18 cellular contexts compared by ENCODE assay signal in genomic region chr6:115667478-115667996, GRCh38.
"Had no signal": no experiment of that assay in that cellular context is flagged by ENCODE, and none has a peak within 500 bp of the region (broad histone marks: within the 10 kb centered on the region; RNA-seq: fewer than 3 reads in every experiment).

No MANE protein-coding gene starts in this region.

- H3K9me3 Mint-ChIP-seq: activated naive CD8-positive, alpha-beta T cell treated with anti-CD3 and anti-CD28 coated beads, Interleukin-2, amount 10 ng/mL, durations not matched to agents 7 days and 5 days; activated T-helper 1 cell treated with anti-CD3 and anti-CD28 coated beads, Interleukin-12 subunit alpha, Interleukin-12 subunit beta, Interleukin-2, Interleukin-4 antibody, amounts not matched to agents 30 ng/mL and 10 ng/mL and 1 ng/mL, durations not matched to agents 14 hours and 24 hours and 36 hours; nephron; stimulated activated naive B cell treated with anti-CD40 and anti-IgM and Interleukin-4, amounts not matched to agents 10 μg/mL and 1 μg/mL and 100 μg/mL, for 72 hours had no signal

- H3K27me3 ChIP-seq: brain microvascular endothelial cell, esophagus squamous epithelium, hepatocyte, thyroid gland had no signal

- H3K27ac ChIP-seq: brain microvascular endothelial cell, esophagus squamous epithelium, hepatocyte, thyroid gland had no signal

- H3K4me1 ChIP-seq: esophagus squamous epithelium, thyroid gland had no signal

- H3K36me3 Mint-ChIP-seq: activated naive CD8-positive, alpha-beta T cell treated with anti-CD3 and anti-CD28 coated beads, Interleukin-2, amount 10 ng/mL, durations not matched to agents 7 days and 5 days; stimulated activated naive B cell treated with anti-CD40 and anti-IgM and Interleukin-4, amounts not matched to agents 10 μg/mL and 1 μg/mL and 100 μg/mL, for 72 hours had no signal

- H3K4me3 Mint-ChIP-seq: activated naive CD8-positive, alpha-beta T cell treated with anti-CD3 and anti-CD28 coated beads, Interleukin-2, amount 10 ng/mL, durations not matched to agents 7 days and 5 days; activated T-helper 1 cell treated with anti-CD3 and anti-CD28 coated beads, Interleukin-12 subunit alpha, Interleukin-12 subunit beta, Interleukin-2, Interleukin-4 antibody, amounts not matched to agents 30 ng/mL and 10 ng/mL and 1 ng/mL, durations not matched to agents 14 hours and 24 hours and 36 hours; central memory CD8-positive, alpha-beta T cell; nephron; stimulated activated naive B cell treated with anti-CD40 and anti-IgM and Interleukin-4, amounts not matched to agents 10 μg/mL and 1 μg/mL and 100 μg/mL, for 72 hours had no signal

- H3K4me1 Mint-ChIP-seq: activated naive CD8-positive, alpha-beta T cell treated with anti-CD3 and anti-CD28 coated beads, Interleukin-2, amount 10 ng/mL, durations not matched to agents 7 days and 5 days; central memory CD8-positive, alpha-beta T cell; nephron; stimulated activated naive B cell treated with anti-CD40 and anti-IgM and Interleukin-4, amounts not matched to agents 10 μg/mL and 1 μg/mL and 100 μg/mL, for 72 hours had no signal

- DNase-seq: activated CD4-positive, alpha-beta T cell treated with anti-CD3 and anti-CD28 coated beads, Interleukin-2, amount 50 U/mL, for 1 hour; activated CD8-positive, alpha-beta memory T cell treated with anti-CD3 and anti-CD28 coated beads for 24 hours; activated naive CD8-positive, alpha-beta T cell treated with anti-CD3 and anti-CD28 coated beads, Interleukin-2, amount 10 ng/mL, durations not matched to agents 7 days and 5 days; anterior cingulate cortex; brain microvascular endothelial cell; cortex of kidney; effector CD8-positive, alpha-beta T cell; esophagus squamous epithelium; kidney; nucleus accumbens; retina; stimulated activated naive B cell treated with anti-CD40 and anti-IgM and Interleukin-4, amounts not matched to agents 10 μg/mL and 1 μg/mL and 100 μg/mL, for 72 hours; thyroid gland had no signal

- H3K27me3 Mint-ChIP-seq: activated naive CD8-positive, alpha-beta T cell treated with anti-CD3 and anti-CD28 coated beads, Interleukin-2, amount 10 ng/mL, durations not matched to agents 7 days and 5 days; central memory CD8-positive, alpha-beta T cell; stimulated activated naive B cell treated with anti-CD40 and anti-IgM and Interleukin-4, amounts not matched to agents 10 μg/mL and 1 μg/mL and 100 μg/mL, for 72 hours had no signal

- H3K9me3 ChIP-seq: esophagus squamous epithelium, thyroid gland had no signal

- H3K27ac Mint-ChIP-seq: activated naive CD8-positive, alpha-beta T cell treated with anti-CD3 and anti-CD28 coated beads, Interleukin-2, amount 10 ng/mL, durations not matched to agents 7 days and 5 days; activated T-helper 1 cell treated with anti-CD3 and anti-CD28 coated beads, Interleukin-12 subunit alpha, Interleukin-12 subunit beta, Interleukin-2, Interleukin-4 antibody, amounts not matched to agents 30 ng/mL and 10 ng/mL and 1 ng/mL, durations not matched to agents 14 hours and 24 hours and 36 hours; nephron; stimulated activated naive B cell treated with anti-CD40 and anti-IgM and Interleukin-4, amounts not matched to agents 10 μg/mL and 1 μg/mL and 100 μg/mL, for 72 hours had no signal

- H3K36me3 ChIP-seq: brain microvascular endothelial cell, esophagus squamous epithelium, thyroid gland had no signal

- H3K4me3 ChIP-seq: esophagus squamous epithelium, hepatocyte, thyroid gland had no signal

- ATAC-seq: activated CD4-positive, CD25-positive, alpha-beta regulatory T cell treated with anti-CD3 and anti-CD28 coated beads, Interleukin-2, amount 50 U/mL, for 24 hours had no signal
